In genomic region chr10:44334091-44334490, GRCh38 we compare ENCODE assay signal across 22 cellular contexts. TPM values are rescaled to one million over a fixed set of nuclear protein-coding genes. Genes with fewer than 3 reads are reported as not detected.
DNase-seq lines count a peak whose midpoint lies in the region; ATAC-seq and TF ChIP-seq lines count a peak whose summit lies in the region.
"Had no signal": no experiment of that assay in that cellular context is flagged by ENCODE, and none has a peak within 500 bp of the region (broad histone marks: within the 10 kb centered on the region; RNA-seq: fewer than 3 reads in every experiment).

No MANE protein-coding gene starts in this region.

- H4K20me1 ChIP-seq in H9 (ENCODE audit: control insufficient read depth, insufficient read depth, insufficient read length) = no peaks in the 10 kb centered on the region

- no peak overlapping the region for H3K18ac ChIP-seq in H9 (ENCODE audit: insufficient read length, low read depth, low read length)

- H2AFZ ChIP-seq in H9 (ENCODE audit: low read length) = no peak overlapping the region
- H2AFZ ChIP-seq in parathyroid adenoma = peak overlapping the region; percentile 2
- H2AFZ ChIP-seq: PC-9 had no signal

- no peak for ATAC-seq in HG02642 (IDR thresholded peaks at IDR 0.05; ENCODE audit: poor library complexity, unreplicated experiment)
- ATAC-seq: HepG2, K562, Right ventricle myocardium inferior had no signal

- H2BK12ac ChIP-seq in H9 (ENCODE audit: insufficient read length, low read depth, low read length) = no peak overlapping the region

- H3K4me3 ChIP-seq in coronary artery = no peak overlapping the region
- H3K4me3 ChIP-seq in parathyroid adenoma (ENCODE audit: low read depth, low read length) = no peak overlapping the region
- H3K4me3 ChIP-seq: K562, MG63, PC-9, SJSA1 had no signal

- H2BK120ac ChIP-seq in H9 (ENCODE audit: low read depth, low read length, poor library complexity, severe bottlenecking) = no peak overlapping the region

- H3K79me2 ChIP-seq in H9 (ENCODE audit: insufficient read depth, low read length) (no peaks in the 10 kb centered on the region), parathyroid adenoma (no peaks in the 10 kb centered on the region)

- no peak overlapping the region for H4K5ac ChIP-seq in H9 (ENCODE audit: insufficient read length, low read depth, low read length)

- H3K23ac ChIP-seq in H9 (ENCODE audit: insufficient read length, low read depth, low read length) = no peak overlapping the region

- peaks cover 6 to 8% of the 10 kb centered on the region in 2 experiments for H3K4me1 Mint-ChIP-seq in H9
- H3K4me1 Mint-ChIP-seq in type B pancreatic cell (ENCODE audit: unreplicated experiment) = peaks cover 28% of the 10 kb centered on the region
- H3K4me1 Mint-ChIP-seq: CD14-positive monocyte; CD8-positive, alpha-beta memory T cell had no signal

- no peak overlapping the region for H3K56ac ChIP-seq in H9 (ENCODE audit: insufficient read length, low read depth, low read length)

- no peaks in the 10 kb centered on the region for H3K36me3 ChIP-seq in parathyroid adenoma (ENCODE audit: control insufficient read depth, insufficient read depth, low read length)
- H3K36me3 ChIP-seq: MG63, SJSA1 had no signal

- H3T11ph ChIP-seq in H9 (ENCODE audit: low read length) = no peak overlapping the region

- no peak overlapping the region for H3K9ac ChIP-seq in H9 (ENCODE audit: extremely low read depth, insufficient read length, low read length)
- no peak overlapping the region for H3K9ac ChIP-seq in parathyroid adenoma

- H2BK20ac ChIP-seq in H9 (ENCODE audit: low read depth, low read length, poor library complexity, severe bottlenecking) = no peak overlapping the region

- H3K36me3 Mint-ChIP-seq in H9 (ENCODE audit: insufficient read depth in 1 of 3, low read depth in 3 of 3) (no peaks in the 10 kb centered on the region; a peak in 1 of 7 replicates), type B pancreatic cell (no peaks in the 10 kb centered on the region)
- H3K36me3 Mint-ChIP-seq: CD14-positive monocyte; CD8-positive, alpha-beta memory T cell had no signal

- H4K8ac ChIP-seq in H9 (replicated peaks; ENCODE audit: insufficient read length, low read depth, low read length) = no peak overlapping the region

- no CpG with 5 or more reads among the region's 6 CpGs for WGBS in H9 (ENCODE audit: extremely low coverage, insufficient read length, low lambda C conversion rate)

- no peaks in the 10 kb centered on the region for H3K27me3 ChIP-seq in H9 (ENCODE audit: insufficient read depth, low read length)
- no peaks in the 10 kb centered on the region for H3K27me3 ChIP-seq in parathyroid adenoma (ENCODE audit: control insufficient read depth, insufficient read depth, low read length)
- H3K27me3 ChIP-seq: MG63, SJSA1 had no signal

- no peak overlapping the region for H3K4ac ChIP-seq in H9 (ENCODE audit: low read depth, low read length)

- no peak overlapping the region for H4K91ac ChIP-seq in H9 (ENCODE audit: insufficient read length, low read depth, low read length)

- H3K4me2 ChIP-seq in H9 (ENCODE audit: insufficient read depth, insufficient read length, low read length) = no peak overlapping the region
- peak overlapping the region; percentile 1 for H3K4me2 ChIP-seq in parathyroid adenoma (ENCODE audit: low read length)
- H3K4me2 ChIP-seq: PC-9 had no signal

- H3K4me3 Mint-ChIP-seq in H9 (no peak overlapping the region), type B pancreatic cell (no peak overlapping the region)
- H3K4me3 Mint-ChIP-seq: CD14-positive monocyte; CD8-positive, alpha-beta memory T cell had no signal

- no peak overlapping the region for H2BK5ac ChIP-seq in H9 (ENCODE audit: insufficient read length, low read length)

- 0 out of 2 replicates have a peak, but pooled peaks cover 4% of the 10 kb centered on the region for H3K27me3 Mint-ChIP-seq in H9 (ENCODE audit: low read depth)
- H3K27me3 Mint-ChIP-seq in type B pancreatic cell = peaks cover 7% of the 10 kb centered on the region

- no peaks in the 10 kb centered on the region for H3K9me3 ChIP-seq in H9 (ENCODE audit: control insufficient read depth, low read depth, low read length)
- no peaks in the 10 kb centered on the region for H3K9me3 ChIP-seq in parathyroid adenoma (ENCODE audit: control insufficient read depth, low read length)
- H3K9me3 ChIP-seq: MG63, SJSA1 had no signal

- no peak overlapping the region for H3K27ac ChIP-seq in H9 (ENCODE audit: insufficient read length, low read depth, low read length)
- no peak overlapping the region for H3K27ac ChIP-seq in coronary artery
- peak overlapping the region; percentile 92 for H3K27ac ChIP-seq in parathyroid adenoma
- H3K27ac ChIP-seq: PC-9, SJSA1 had no signal

- no peak overlapping the region for H2AK5ac ChIP-seq in H9 (ENCODE audit: insufficient read length, low read length)

- DNase-seq in H9 (no peak), coronary artery (ENCODE audit: low spot score) (peak; percentile 33), type B pancreatic cell (ENCODE audit: extremely low spot score, unreplicated experiment) (peak; percentile 40), cerebellar cortex (ENCODE audit: low spot score) (no peak), medulla oblongata (ENCODE audit: extremely low spot score) (no peak)
- DNase-seq: CD8-positive, alpha-beta memory T cell; DMS153; DND-41; NCI-H2029; NCI-H446 treated with DMSO at 0.1 percent for 48 hours; NCI-H526; NK-92 treated with Interleukin-12 subunit alpha and Interleukin-12 subunit beta, amount 100 ng/mL, for 24 hours; PC-9 had no signal

- H3K79me1 ChIP-seq in H9 (ENCODE audit: insufficient read depth, low read depth, low read length, poor library complexity, severe bottlenecking) = no peaks in the 10 kb centered on the region

- no peaks in the 10 kb centered on the region for H3K9me3 Mint-ChIP-seq in H9
- H3K9me3 Mint-ChIP-seq in type B pancreatic cell = no peaks in the 10 kb centered on the region
- H3K9me3 Mint-ChIP-seq: CD8-positive, alpha-beta memory T cell had no signal

- TF ChIP-seq CTCF in H9 (conservative IDR thresholded peaks at IDR 0.05) (no peak), coronary artery (IDR thresholded peaks at IDR 0.05) (no peak), parathyroid adenoma (IDR thresholded peaks at IDR 0.05) (no peak), type B pancreatic cell (conservative IDR thresholded peaks at IDR 0.05) (no peak)

- no peak overlapping the region for H2BK15ac ChIP-seq in H9 (ENCODE audit: low read depth, low read length)

- no peaks in the 10 kb centered on the region for H3K23me2 ChIP-seq in H9 (ENCODE audit: insufficient read length, low read depth, low read length, poor library complexity, severe bottlenecking)

- H3K4me1 ChIP-seq in H9 (ENCODE audit: insufficient read depth, low read length) = no peaks in the 10 kb centered on the region
- H3K4me1 ChIP-seq in parathyroid adenoma = peaks cover 51% of the 10 kb centered on the region
- H3K4me1 ChIP-seq: SJSA1 had no signal

- H3K27ac Mint-ChIP-seq in H9 (peak overlapping the region in 1 of 3 experiments; percentile 52; a peak in 1 of 7 replicates), type B pancreatic cell (no peak overlapping the region)
- H3K27ac Mint-ChIP-seq: CD14-positive monocyte; CD8-positive, alpha-beta memory T cell had no signal

- peak overlapping the region; percentile 17; the same call in 1 of the 2 replicates for H3K14ac ChIP-seq in H9 (ENCODE audit: insufficient read depth, low read length)

RNA-seq across cellular contexts. Expression of gene CXCL12, which starts 50.8 kb away (rescaled TPM):
- total RNA-seq in H9 (2021) = 28.3 and 29.5 TPM in 2 replicates
- 25.7 and 137 TPM in 2 replicates for total RNA-seq in type B pancreatic cell (ENCODE audit: low replicate concordance)
- total RNA-seq: CD8-positive, alpha-beta memory T cell; HepG2; HT1080; PC-9; SJSA1 had no signal

Comparison
In these comparisons a context has a peak if more than half of its experiments do, and no peak if none do; other contexts are left out.
1. DNase-seq: peak in coronary artery (single experiment) and type B pancreatic cell (single experiment); none in H9 (single experiment), cerebellar cortex (single experiment) and medulla oblongata (single experiment).